In genomic region chr5:109987970-109988369, GRCh38 we compare ENCODE assay signal across 21 cellular contexts.
A peak's percentile ranks its signal among the peaks of the same experiment; 100 is the strongest.
DNase-seq lines count a peak whose midpoint lies in the region; ATAC-seq and TF ChIP-seq lines count a peak whose summit lies in the region.
"Had no signal": no experiment of that assay in that cellular context is flagged by ENCODE, and none has a peak within 500 bp of the region (broad histone marks: within the 10 kb centered on the region; RNA-seq: fewer than 3 reads in every experiment).

No MANE protein-coding gene starts in this region.

- H3K9me3 ChIP-seq in body of pancreas (no peaks in the 10 kb centered on the region), hepatocyte (ENCODE audit: low read depth) (peaks cover 4% of the 10 kb centered on the region)

- peak; percentile 5 for DNase-seq in HT-29 (ENCODE audit: low spot score)
- DNase-seq in body of pancreas, result no peak
- DNase-seq in hepatocyte (ENCODE audit: low spot score), result no peak
- DNase-seq in retinal pigment epithelial cell (ENCODE audit: low read depth), result peak; percentile 22
- no peak for DNase-seq in SW 1271 (lab: John Stamatoyannopoulos, UW)
- no peak for DNase-seq in activated CD4-positive, alpha-beta T cell treated with anti-CD3 and anti-CD28 coated beads, Interleukin-2, amount 50 U/mL, for 4 hours
- DNase-seq in NCI-H345 (lab: John Stamatoyannopoulos, UW), result no peak
- DNase-seq: activated CD4-positive, alpha-beta T cell treated with anti-CD3 and anti-CD28 coated beads for 4 hours; activated CD8-positive, alpha-beta memory T cell treated with anti-CD3 and anti-CD28 coated beads, Interleukin-2, amount 10 ng/mL, durations not matched to agents 7 days and 5 days; activated naive CD8-positive, alpha-beta T cell treated with anti-CD3 and anti-CD28 coated beads, Interleukin-2, amount 10 ng/mL, durations not matched to agents 7 days and 5 days; CD8-positive, alpha-beta T cell; endodermal cell; HFFc6; KBM-7; kidney glomerular epithelial cell; NCI-H1930; stimulated activated CD4-positive, alpha-beta T cell treated with anti-CD3 and anti-CD28 coated beads, Interleukin-2, amount 100 ng/mL, for 24 hours; stimulated activated naive CD8-positive, alpha-beta T cell treated with anti-CD3 and anti-CD28 coated beads, Interleukin-15, Interleukin-2, amounts not matched to agents 100 U/mL and 50 U/mL, for 24 hours had no signal

- H3K4me1 ChIP-seq in body of pancreas (peaks cover 10% of the 10 kb centered on the region), hepatocyte (ENCODE audit: insufficient read depth) (peaks cover 21% of the 10 kb centered on the region)

- H3K9me2 ChIP-seq in hepatocyte (replicated peaks; ENCODE audit: insufficient read depth), result no peaks in the 10 kb centered on the region

- no peak overlapping the region for H3K4me2 ChIP-seq in hepatocyte

- WGBS in body of pancreas, 2 donors, result 15 to 27% methylated on average over 2 of the region's 2 CpGs
- 52% methylated on average over 2 of the region's 2 CpGs for WGBS in hepatocyte (ENCODE audit: low lambda C conversion rate, missing lambda C conversion rate)

- TF ChIP-seq POLR2A in body of pancreas (IDR thresholded peaks at IDR 0.05), result no peak

- H3K36me3 ChIP-seq in body of pancreas (replicated peaks in 1 of 2; ENCODE audit: insufficient read depth in 1 of 2, low read depth in 2 of 2), result no peaks in the 10 kb centered on the region
- no peaks in the 10 kb centered on the region for H3K36me3 ChIP-seq in hepatocyte (replicated peaks; ENCODE audit: insufficient read depth, low read depth)

- H2AFZ ChIP-seq in hepatocyte, result peak overlapping the region; percentile 24

- H3K79me2 ChIP-seq in hepatocyte, result no peaks in the 10 kb centered on the region

- no peaks in the 10 kb centered on the region for H4K20me1 ChIP-seq in hepatocyte (ENCODE audit: insufficient read depth, poor library complexity, severe bottlenecking)

- intact Hi-C loops in body of pancreas (cut with DNase I), result no loop called here

- TF ChIP-seq CTCF in body of pancreas (IDR thresholded peaks at IDR 0.05) (no peak), hepatocyte (IDR thresholded peaks at IDR 0.05; ENCODE audit: poor library complexity) (no peak), retinal pigment epithelial cell (conservative IDR thresholded peaks at IDR 0.05; ENCODE audit: low read depth, low read length) (no peak)

- ATAC-seq in body of pancreas, result peak; percentile 59
- no peak for ATAC-seq in HG02678 (IDR thresholded peaks at IDR 0.05; ENCODE audit: unreplicated experiment)
- ATAC-seq: activated CD8-positive, alpha-beta memory T cell treated with anti-CD3 and anti-CD28 coated beads, Interleukin-2, amount 10 ng/mL, durations not matched to agents 7 days and 5 days; activated T-helper 17 cell treated with anti-CD3 and anti-CD28 coated beads, Interleukin-2, amount 50 U/mL, for 72 hours; CD8-positive, alpha-beta T cell; sciatic nerve; stimulated activated naive CD8-positive, alpha-beta T cell treated with anti-CD3 and anti-CD28 coated beads, Interleukin-15, Interleukin-2, amounts not matched to agents 100 U/mL and 50 U/mL, for 24 hours had no signal

- H3K27me3 ChIP-seq in body of pancreas (no peaks in the 10 kb centered on the region), hepatocyte (no peaks in the 10 kb centered on the region)

- no peak overlapping the region for H3K4me3 ChIP-seq in body of pancreas
- no peak overlapping the region for H3K4me3 ChIP-seq in hepatocyte
- H3K4me3 ChIP-seq in retinal pigment epithelial cell (ENCODE audit: low read length), result no peak overlapping the region

- H3K27ac ChIP-seq in body of pancreas (no peak overlapping the region), hepatocyte (peak overlapping the region; percentile 68)

Comparison
In these comparisons a context has a peak if more than half of its experiments do, and no peak if none do; other contexts are left out.
1. DNase-seq: peak in HT-29 (single experiment) and retinal pigment epithelial cell (single experiment); none in body of pancreas (0 of 4), hepatocyte (single experiment), SW 1271 (0 of 2), activated CD4-positive, alpha-beta T cell treated with anti-CD3 and anti-CD28 coated beads, Interleukin-2, amount 50 U/mL, for 4 hours (0 of 2) and NCI-H345 (single experiment).